23 cellular contexts compared by ENCODE assay signal in genomic region chr4:91111556-91111955, GRCh38.
"Had no signal": no experiment of that assay in that cellular context is flagged by ENCODE, and none has a peak within 500 bp of the region (broad histone marks: within the 10 kb centered on the region; RNA-seq: fewer than 3 reads in every experiment).

No MANE protein-coding gene starts in this region.

- H3K4me3 Mint-ChIP-seq: memory B cell; natural killer cell; neural crest cell; stimulated activated effector memory CD8-positive, alpha-beta T cell treated with anti-CD3 and anti-CD28 coated beads, Interleukin-12 subunit alpha, Interleukin-12 subunit beta, amount 100 ng/mL, for 72 hours had no signal

- ATAC-seq: gastroesophageal sphincter; heart right ventricle; left lobe of liver; natural killer cell; pancreas; sciatic nerve; stimulated activated effector memory CD8-positive, alpha-beta T cell treated with anti-CD3 and anti-CD28 coated beads, Interleukin-12 subunit alpha, Interleukin-12 subunit beta, amount 100 ng/mL, for 72 hours had no signal

- DNase-seq: cortex of kidney; effector CD4-positive, alpha-beta T cell; foreskin fibroblast; glutamatergic neuron; heart right ventricle; hippocampal formation; natural killer cell; pancreas; stimulated activated CD4-positive, alpha-beta T cell treated with anti-CD3 and anti-CD28 coated beads, Interleukin-2, amount 100 ng/mL, for 24 hours; stimulated activated CD4-positive, alpha-beta T cell treated with anti-CD3 and anti-CD28 coated beads, Interleukin-4, amount 100 ng/mL, for 24 hours; stimulated activated naive CD4-positive, alpha-beta T cell treated with Interleukin-2 at 50 U/mL for 16 hours; stomach; thyroid gland; trophoblast cell had no signal

- H3K36me3 ChIP-seq: gastroesophageal sphincter, heart right ventricle, neutrophil, pancreas, stomach, thyroid gland had no signal

- H3K4me3 ChIP-seq: gastroesophageal sphincter, heart right ventricle, lung, pancreas, stomach, thyroid gland had no signal

- FAIRE-seq: islet of Langerhans, pancreas had no signal

- H3K27ac ChIP-seq: gastroesophageal sphincter, heart right ventricle, neutrophil, pancreas, stomach, thyroid gland had no signal

- H3K27ac Mint-ChIP-seq: memory B cell; natural killer cell; stimulated activated effector memory CD8-positive, alpha-beta T cell treated with anti-CD3 and anti-CD28 coated beads, Interleukin-12 subunit alpha, Interleukin-12 subunit beta, amount 100 ng/mL, for 72 hours had no signal

- H3K4me1 Mint-ChIP-seq: memory B cell; natural killer cell; neural crest cell; stimulated activated effector memory CD8-positive, alpha-beta T cell treated with anti-CD3 and anti-CD28 coated beads, Interleukin-12 subunit alpha, Interleukin-12 subunit beta, amount 100 ng/mL, for 72 hours had no signal

- H3K9me3 Mint-ChIP-seq: memory B cell, neural crest cell had no signal

- H3K4me1 ChIP-seq: gastroesophageal sphincter, pancreas, stomach had no signal

- H3K9me3 ChIP-seq: gastroesophageal sphincter, neutrophil, pancreas, stomach, thyroid gland had no signal

- H3K27me3 Mint-ChIP-seq: memory B cell had no signal

- H3K36me3 Mint-ChIP-seq: memory B cell; natural killer cell; stimulated activated effector memory CD8-positive, alpha-beta T cell treated with anti-CD3 and anti-CD28 coated beads, Interleukin-12 subunit alpha, Interleukin-12 subunit beta, amount 100 ng/mL, for 72 hours had no signal
